Comparison of ENCODE assay signal across 24 cellular contexts in genomic region chr4:128986908-128987307, GRCh38.
DNase-seq lines count a peak whose midpoint lies in the region; ATAC-seq, FAIRE-seq and TF ChIP-seq lines count a peak whose summit lies in the region.
"Had no signal": no experiment of that assay in that cellular context is flagged by ENCODE, and none has a peak within 500 bp of the region (broad histone marks: within the 10 kb centered on the region; RNA-seq: fewer than 3 reads in every experiment).

No MANE protein-coding gene starts in this region.

- H3K4me1 ChIP-seq in H1 (replicated peaks in 1 of 4; ENCODE audit: control insufficient read depth in 3 of 4, insufficient read depth in 4 of 4, low read length in 3 of 4): no peaks in the 10 kb centered on the region
- peaks cover 2% of the 10 kb centered on the region in 2 experiments for H3K4me1 ChIP-seq in trophoblast cell (ENCODE audit: control insufficient read depth in 1 of 2, insufficient read depth in 2 of 2, low read length in 2 of 2)
- H3K4me1 ChIP-seq: BE2C, BLaER1 had no signal

- DNase-seq in H1 (ENCODE audit: low read depth in 1 of 2, low spot score in 2 of 2): no peak
- DNase-seq in trophoblast cell: peak; percentile 56 to 82
- no peak for DNase-seq in NCI-H69 (lab: John Stamatoyannopoulos, UW)
- DNase-seq: 8988T; ACHN; BE2C; C1 segment of cervical spinal cord; CD4-positive, alpha-beta memory T cell; CD4-positive, CD25-positive, alpha-beta regulatory T cell; CD8-positive, alpha-beta memory T cell; COR-L47; DMS 273 treated with DMSO at 0.1 percent for 48 hours; DMS153; DMS53; DMS79; DND-41; EL; GDM1 had no signal

- CTCF ChIA-PET in H1 (lab: Charles Lee; ENCODE audit: partially characterized antibody): interaction anchor here (0.9 kb wide), 1 partner anchor 9 kb away, joined by 3 read pairs; no protein-coding TSS in a partner anchor

- no peak overlapping the region for H2BK15ac ChIP-seq in H1 (ENCODE audit: low read length)

- TF ChIP-seq CTCF in H1 (IDR thresholded peaks at IDR 0.05; ENCODE audit: control extremely low read depth in 1 of 3, insufficient read depth in 1 of 3, low read depth in 1 of 3, low read length in 3 of 3): no peak

- H3K23me2 ChIP-seq in H1 (ENCODE audit: low read depth, low read length): no peaks in the 10 kb centered on the region

- no peak for TF ChIP-seq POLR2A in H1 (IDR thresholded peaks at IDR 0.05; ENCODE audit: control extremely low read depth in 1 of 2, low read depth in 2 of 2, low read length in 2 of 2)

- no peak for TF ChIP-seq RAD21 in H1 (IDR thresholded peaks at IDR 0.05 in 1 of 2, conservative IDR thresholded peaks at IDR 0.05 in 1 of 2; ENCODE audit: low read depth in 2 of 2, low read length in 2 of 2)

- H3K79me1 ChIP-seq in H1 (ENCODE audit: low read depth, low read length) (no peaks in the 10 kb centered on the region), trophoblast cell (ENCODE audit: low read length) (no peaks in the 10 kb centered on the region)

- H4K5ac ChIP-seq in H1 (ENCODE audit: insufficient read length, low read depth, low read length): no peak overlapping the region

- H3K36me3 ChIP-seq in H1 (ENCODE audit: control insufficient read depth in 2 of 4, insufficient read depth in 4 of 4, low read length in 3 of 4) (peaks cover 0 to 4% (median 0%) of the 10 kb centered on the region in 4 experiments; a peak in 1 of 8 replicates), trophoblast cell (ENCODE audit: control insufficient read depth in 1 of 2, insufficient read depth in 2 of 2, low read length in 2 of 2) (peaks cover 0 to 4% of the 10 kb centered on the region in 2 experiments)

- no peak overlapping the region for H2BK20ac ChIP-seq in H1 (ENCODE audit: low read length)

- H2BK5ac ChIP-seq in H1 (ENCODE audit: low read depth, low read length): no peak overlapping the region
- H2BK5ac ChIP-seq in trophoblast cell (ENCODE audit: low read depth, low read length, poor library complexity): peak overlapping the region; percentile 33

- no peak overlapping the region for H2BK12ac ChIP-seq in H1 (ENCODE audit: low read depth, low read length)
- H2BK12ac ChIP-seq in trophoblast cell (ENCODE audit: low read length): no peak overlapping the region

- H3K27me3 ChIP-seq in H1 (replicated peaks in 1 of 4; ENCODE audit: control insufficient read depth in 3 of 4, extremely low read depth in 1 of 4, insufficient read depth in 3 of 4, low read length in 3 of 4): no peaks in the 10 kb centered on the region
- no peaks in the 10 kb centered on the region for H3K27me3 ChIP-seq in trophoblast cell (ENCODE audit: insufficient read depth, low read length)
- H3K27me3 ChIP-seq: BE2C, BLaER1 had no signal

- H3K79me2 ChIP-seq in H1 (ENCODE audit: control insufficient read depth in 1 of 2, insufficient read depth in 2 of 2, low read length in 2 of 2) (no peaks in the 10 kb centered on the region), trophoblast cell (ENCODE audit: control insufficient read depth, insufficient read depth, low read length, poor library complexity) (no peaks in the 10 kb centered on the region)

- ATAC-seq in HG03354 (IDR thresholded peaks at IDR 0.05; ENCODE audit: poor library complexity, severe bottlenecking, unreplicated experiment) (no peak), HG03095 (IDR thresholded peaks at IDR 0.05; ENCODE audit: unreplicated experiment) (no peak)
- ATAC-seq: GM12878 had no signal

- H2AFZ ChIP-seq in H1 (ENCODE audit: low read length): no peak overlapping the region
- H2AFZ ChIP-seq in trophoblast cell (ENCODE audit: insufficient read depth, low read length, poor library complexity): no peak overlapping the region

- H3K56ac ChIP-seq in H1 (replicated peaks; ENCODE audit: insufficient read length, low read depth, low read length): no peak overlapping the region

- no peak overlapping the region for H3K4me2 ChIP-seq in H1 (ENCODE audit: insufficient read depth in 1 of 2, low read depth in 2 of 2, low read length in 2 of 2)
- no peak overlapping the region for H3K4me2 ChIP-seq in trophoblast cell (ENCODE audit: low read length)
- H3K4me2 ChIP-seq: BLaER1 had no signal

- no peak overlapping the region for H3K18ac ChIP-seq in H1 (ENCODE audit: extremely low read depth, low read length)
- no peak overlapping the region for H3K18ac ChIP-seq in trophoblast cell (ENCODE audit: low read length)

- H4K91ac ChIP-seq in H1 (replicated peaks; ENCODE audit: insufficient read length, low read length) (no peak overlapping the region), trophoblast cell (ENCODE audit: low read depth, low read length) (peak overlapping the region; percentile 70)

- POLR2A ChIA-PET in H1 (lab: Charles Lee; ENCODE audit: partially characterized antibody): no interaction called here

- H3K14ac ChIP-seq in H1 (ENCODE audit: insufficient read length) (no peak overlapping the region), trophoblast cell (ENCODE audit: low read length) (peak overlapping the region; percentile 55)

- no peak for FAIRE-seq in H1 (lab: Jason Lieb, UNC)
- FAIRE-seq: A204.1, GM12878, GM12892 had no signal

- H3K9me3 ChIP-seq in H1 (ENCODE audit: insufficient read depth in 2 of 2, low read depth in 1 of 2, low read length in 1 of 2) (no peaks in the 10 kb centered on the region), trophoblast cell (ENCODE audit: insufficient read depth, low read depth, low read length) (no peaks in the 10 kb centered on the region)
- H3K9me3 ChIP-seq: BE2C, BLaER1 had no signal

- H3K23ac ChIP-seq in H1 (ENCODE audit: insufficient read length) (no peak overlapping the region), trophoblast cell (ENCODE audit: low read length) (no peak overlapping the region)

- H4K12ac ChIP-seq in trophoblast cell (ENCODE audit: low read depth, low read length): no peak overlapping the region

- TF ChIP-seq EP300 in H1 (IDR thresholded peaks at IDR 0.05; ENCODE audit: borderline replicate concordance in 1 of 2, low read depth in 2 of 2, low read length in 2 of 2): no peak

- H4K8ac ChIP-seq in H1 (ENCODE audit: extremely low read depth, insufficient read depth, low read length) (no peak overlapping the region), trophoblast cell (ENCODE audit: low read depth, low read length) (peak overlapping the region; percentile 30)

- H2AK5ac ChIP-seq in H1 (ENCODE audit: low read depth, low read length) (no peak overlapping the region), trophoblast cell (ENCODE audit: low read length) (no peak overlapping the region)

- H3K27ac ChIP-seq in H1 (ENCODE audit: low read depth, low read length): no peak overlapping the region
- H3K27ac ChIP-seq in trophoblast cell (ENCODE audit: low read depth, low read length): peak overlapping the region; percentile 21
- H3K27ac ChIP-seq: BLaER1 had no signal

- H3K9ac ChIP-seq in H1 (replicated peaks in 1 of 4; ENCODE audit: extremely low read depth in 1 of 4, low read depth in 3 of 4, low read length in 3 of 4) (no peak overlapping the region), trophoblast cell (ENCODE audit: low read length) (no peak overlapping the region)
- H3K9ac ChIP-seq: BLaER1 had no signal

- WGBS in H1 (ENCODE audit: extremely low coverage in 1 of 2, insufficient coverage in 1 of 2, insufficient read length in 1 of 2, insufficient replicate concordance in 2 of 2, low coverage in 1 of 2, low lambda C conversion rate in 2 of 2, missing lambda C conversion rate in 1 of 2), 2 experiments: 95% methylated on average over 4 of the region's 4 CpGs; no CpG with 5 or more reads in 1 of the 2 experiments
- WGBS in trophoblast cell (ENCODE audit: extremely low coverage, insufficient coverage, insufficient read length): no CpG with 5 or more reads among the region's 4 CpGs

- H2BK120ac ChIP-seq in H1 (replicated peaks; ENCODE audit: low read depth, low read length): no peak overlapping the region
- no peak overlapping the region for H2BK120ac ChIP-seq in trophoblast cell (ENCODE audit: insufficient read depth, low read length, poor library complexity)

- H3K4me3 ChIP-seq in H1 (ENCODE audit: extremely low read depth in 1 of 4, insufficient read depth in 2 of 4, low read depth in 3 of 4, low read length in 4 of 4): no peak overlapping the region
- no peak overlapping the region for H3K4me3 ChIP-seq in trophoblast cell (ENCODE audit: low read depth, low read length)
- H3K4me3 ChIP-seq: BLaER1, GM12878 had no signal

- H3K4ac ChIP-seq in H1 (replicated peaks; ENCODE audit: insufficient read length, low read depth, low read length): no peak overlapping the region
- no peak overlapping the region for H3K4ac ChIP-seq in trophoblast cell (ENCODE audit: low read depth, low read length)

- no peaks in the 10 kb centered on the region for H4K20me1 ChIP-seq in H1 (replicated peaks in 1 of 2; ENCODE audit: control insufficient read depth in 1 of 2, insufficient read depth in 2 of 2, low read length in 2 of 2)
- H4K20me1 ChIP-seq: BLaER1 had no signal

TF ChIP-seq in H1, 55 proteins besides CTCF, POLR2A, EP300 and RAD21:
- peak; percentile 64; the same call in 1 of the 2 replicates for TF ChIP-seq YY1 (IDR thresholded peaks at IDR 0.05; ENCODE audit: low read depth, low read length)
- no peak for TF ChIP-seq SP4 (IDR thresholded peaks at IDR 0.05; ENCODE audit: low read length)

Comparison
In these comparisons a context has a peak if more than half of its experiments do, and no peak if none do; other contexts are left out.
1. DNase-seq: peak in trophoblast cell (2 of 2); none in H1 (0 of 2) and NCI-H69 (single experiment).